ENCODE assay signal across 22 cellular contexts in the genomic region with DNA sequence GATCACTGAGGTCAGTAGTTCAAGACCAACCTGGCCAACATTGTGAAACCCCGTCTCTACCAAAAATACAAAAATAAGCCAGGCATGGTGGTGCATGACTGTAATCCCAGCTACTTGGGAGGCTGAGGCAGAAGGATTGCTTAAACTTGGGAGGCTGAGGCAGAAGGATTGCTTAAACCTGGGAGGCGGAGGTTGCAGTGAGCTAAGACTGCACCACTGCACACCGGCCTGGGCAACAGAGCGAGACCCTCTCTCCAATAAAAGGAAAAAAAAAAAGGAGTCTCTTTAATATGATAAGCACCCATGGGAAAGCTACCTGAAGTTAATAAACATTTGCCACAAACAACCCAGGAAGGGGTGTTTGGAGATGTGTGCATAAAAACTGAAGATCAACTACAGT. TPM values are rescaled to one million over a fixed set of nuclear protein-coding genes. Genes with fewer than 3 reads are reported as not detected.
DNase-seq lines count a peak whose midpoint lies in the region; FAIRE-seq and TF ChIP-seq lines count a peak whose summit lies in the region.
"Had no signal": no experiment of that assay in that cellular context is flagged by ENCODE, and none has a peak within 500 bp of the region (broad histone marks: within the 10 kb centered on the region; RNA-seq: fewer than 3 reads in every experiment).

No MANE protein-coding gene starts in this region.

- H3K23ac ChIP-seq in H1 (ENCODE audit: insufficient read length) (no peak overlapping the region), neuronal stem cell (ENCODE audit: low read depth, low read length, poor library complexity) (no peak overlapping the region)

- no peaks in the 10 kb centered on the region for H3K27me3 Mint-ChIP-seq in T-helper 2 cell treated with Interferon-gamma antibody and Interleukin-4, amounts not matched to agents 5 μg/mL and 100 μg/mL, for 36 hours (ENCODE audit: low read depth)
- no peaks in the 10 kb centered on the region for H3K27me3 Mint-ChIP-seq in Calu3 (ENCODE audit: unreplicated experiment)
- H3K27me3 Mint-ChIP-seq: activated CD4-positive, alpha-beta memory T cell treated with anti-CD3 and anti-CD28 coated beads for 36 hours; B cell had no signal

- H2BK5ac ChIP-seq in H1 (ENCODE audit: low read depth, low read length) (peak overlapping the region; percentile 57; the same call in 1 of the 2 replicates), neuronal stem cell (ENCODE audit: low read length) (no peak overlapping the region)

- H2AFZ ChIP-seq in Loucy (ENCODE audit: low read length) (no peak overlapping the region), H1 (ENCODE audit: low read length) (no peak overlapping the region), neuronal stem cell (ENCODE audit: low read length) (no peak overlapping the region)

- H2BK12ac ChIP-seq in H1 (ENCODE audit: low read depth, low read length) (no peak overlapping the region), neuronal stem cell (ENCODE audit: low read length) (no peak overlapping the region)

- peak overlapping the region; percentile 10 for H3K4me3 Mint-ChIP-seq in T-helper 2 cell treated with Interferon-gamma antibody and Interleukin-4, amounts not matched to agents 5 μg/mL and 100 μg/mL, for 36 hours
- H3K4me3 Mint-ChIP-seq in Calu3 (ENCODE audit: low read depth, unreplicated experiment): no peak overlapping the region
- H3K4me3 Mint-ChIP-seq: activated CD4-positive, alpha-beta memory T cell treated with anti-CD3 and anti-CD28 coated beads for 36 hours had no signal

- no peak overlapping the region for H3K27ac Mint-ChIP-seq in T-helper 2 cell treated with Interferon-gamma antibody and Interleukin-4, amounts not matched to agents 5 μg/mL and 100 μg/mL, for 36 hours
- H3K27ac Mint-ChIP-seq in Calu3 (ENCODE audit: unreplicated experiment): no peak overlapping the region
- H3K27ac Mint-ChIP-seq: activated CD4-positive, alpha-beta memory T cell treated with anti-CD3 and anti-CD28 coated beads for 36 hours; B cell had no signal

- TF ChIP-seq RAD21 in H1 (IDR thresholded peaks at IDR 0.05 in 1 of 2, conservative IDR thresholded peaks at IDR 0.05 in 1 of 2; ENCODE audit: low read depth in 2 of 2, low read length in 2 of 2): no peak

- no peak overlapping the region for H2BK15ac ChIP-seq in H1 (ENCODE audit: low read length)
- H2BK15ac ChIP-seq in neuronal stem cell (ENCODE audit: low read length): no peak overlapping the region

- no peaks in the 10 kb centered on the region for H3K79me1 ChIP-seq in H1 (ENCODE audit: low read depth, low read length)
- no peaks in the 10 kb centered on the region for H3K79me1 ChIP-seq in neuronal stem cell (ENCODE audit: low read depth, low read length)

- H3K27me3 ChIP-seq in Loucy (ENCODE audit: insufficient read depth, low read length, poor library complexity, severe bottlenecking): no peaks in the 10 kb centered on the region
- no peaks in the 10 kb centered on the region for H3K27me3 ChIP-seq in H1 (replicated peaks in 1 of 4; ENCODE audit: control insufficient read depth in 3 of 4, extremely low read depth in 1 of 4, insufficient read depth in 3 of 4, low read length in 3 of 4)
- H3K27me3 ChIP-seq in neuronal stem cell (ENCODE audit: control insufficient read depth in 3 of 3, insufficient read depth in 3 of 3, low read depth in 1 of 3, low read length in 3 of 3): no peaks in the 10 kb centered on the region
- H3K27me3 ChIP-seq: dorsolateral prefrontal cortex, gastrocnemius medialis, MG63 had no signal

- no peaks in the 10 kb centered on the region for H3F3A ChIP-seq in Loucy (ENCODE audit: low read depth)

- WGBS in H1 (ENCODE audit: extremely low coverage in 1 of 2, insufficient coverage in 1 of 2, insufficient read length in 1 of 2, insufficient replicate concordance in 2 of 2, low coverage in 1 of 2, low lambda C conversion rate in 2 of 2, missing lambda C conversion rate in 1 of 2), 2 experiments: 82% methylated on average over 4 of the region's 4 CpGs; no CpG with 5 or more reads in 1 of the 2 experiments
- WGBS in neuronal stem cell (ENCODE audit: extremely low coverage in 2 of 2, insufficient read length in 2 of 2, insufficient replicate concordance in 1 of 2), 2 donors: no CpG with 5 or more reads among the region's 4 CpGs

- H4K91ac ChIP-seq in H1 (replicated peaks; ENCODE audit: insufficient read length, low read length): no peak overlapping the region
- no peak overlapping the region for H4K91ac ChIP-seq in neuronal stem cell (ENCODE audit: low read depth, low read length, poor library complexity)

- H3K9ac ChIP-seq in Loucy (ENCODE audit: low read depth, low read length, poor library complexity, severe bottlenecking) (peak overlapping the region; percentile 78), H1 (replicated peaks in 1 of 4; ENCODE audit: extremely low read depth in 1 of 4, low read depth in 3 of 4, low read length in 3 of 4) (no peak overlapping the region), neuronal stem cell (ENCODE audit: low read depth, low read length, poor library complexity) (peak overlapping the region; percentile 60)

- no peak overlapping the region; the same call in 1 of the 2 replicates for H3K18ac ChIP-seq in H1 (ENCODE audit: extremely low read depth, low read length)
- no peak overlapping the region for H3K18ac ChIP-seq in neuronal stem cell (ENCODE audit: low read length)

- no peaks in the 10 kb centered on the region for H3K36me3 ChIP-seq in Loucy (ENCODE audit: insufficient read depth, low read length)
- H3K36me3 ChIP-seq in H1 (ENCODE audit: control insufficient read depth in 2 of 4, insufficient read depth in 4 of 4, low read length in 3 of 4): no peaks in the 10 kb centered on the region; a peak in 1 of 8 replicates
- peaks cover 0 to 5% of the 10 kb centered on the region in 2 donors for H3K36me3 ChIP-seq in neuronal stem cell (replicated peaks in 1 of 2; ENCODE audit: control insufficient read depth in 2 of 2, insufficient read depth in 2 of 2, low read length in 2 of 2)
- H3K36me3 ChIP-seq: gastrocnemius medialis, MG63 had no signal

- TF ChIP-seq EP300 in H1 (IDR thresholded peaks at IDR 0.05; ENCODE audit: borderline replicate concordance in 1 of 2, low read depth in 2 of 2, low read length in 2 of 2): no peak

- H3K14ac ChIP-seq in H1 (ENCODE audit: insufficient read length) (no peak overlapping the region), neuronal stem cell (ENCODE audit: low read length) (no peak overlapping the region)

- H3K4ac ChIP-seq in H1 (replicated peaks; ENCODE audit: insufficient read length, low read depth, low read length): no peak overlapping the region
- H3K4ac ChIP-seq in neuronal stem cell (ENCODE audit: low read length): no peak overlapping the region

- H2BK20ac ChIP-seq in H1 (ENCODE audit: low read length): no peak overlapping the region

- H3K23me2 ChIP-seq in H1 (ENCODE audit: low read depth, low read length): peaks cover 11% of the 10 kb centered on the region

- H4K20me1 ChIP-seq in Loucy (ENCODE audit: insufficient read depth, low read length, poor library complexity, severe bottlenecking) (peaks cover 33% of the 10 kb centered on the region), H1 (replicated peaks in 1 of 2; ENCODE audit: control insufficient read depth in 1 of 2, insufficient read depth in 2 of 2, low read length in 2 of 2) (no peaks in the 10 kb centered on the region)

- no peak for TF ChIP-seq POLR2A in H1 (IDR thresholded peaks at IDR 0.05; ENCODE audit: control extremely low read depth in 1 of 2, low read depth in 2 of 2, low read length in 2 of 2)

- H2AK5ac ChIP-seq in H1 (ENCODE audit: low read depth, low read length): no peak overlapping the region
- H2AK5ac ChIP-seq in neuronal stem cell (ENCODE audit: low read depth, low read length): no peak overlapping the region

- H4K5ac ChIP-seq in H1 (ENCODE audit: insufficient read length, low read depth, low read length): no peak overlapping the region

- CTCF ChIA-PET in H1 (lab: Charles Lee; ENCODE audit: partially characterized antibody) (no interaction called here), Calu3 (lab: Charles Lee) (no interaction called here)

- H3K4me1 ChIP-seq in Loucy (ENCODE audit: insufficient read depth, low read length, poor library complexity, severe bottlenecking) (peaks cover 68% of the 10 kb centered on the region), H1 (replicated peaks in 1 of 4; ENCODE audit: control insufficient read depth in 3 of 4, insufficient read depth in 4 of 4, low read length in 3 of 4) (peaks cover 7 to 19% (median 15%) of the 10 kb centered on the region in 4 experiments), neuronal stem cell (ENCODE audit: control insufficient read depth in 2 of 2, insufficient read depth in 1 of 2, low read depth in 1 of 2, low read length in 2 of 2) (peaks cover 2 to 13% of the 10 kb centered on the region in 2 donors)

- H4K8ac ChIP-seq in H1 (ENCODE audit: extremely low read depth, insufficient read depth, low read length) (no peak overlapping the region), neuronal stem cell (ENCODE audit: low read depth, low read length) (no peak overlapping the region)

- H3K79me2 ChIP-seq in Loucy (ENCODE audit: insufficient read depth, low read length) (peaks cover 71% of the 10 kb centered on the region), H1 (ENCODE audit: control insufficient read depth in 1 of 2, insufficient read depth in 2 of 2, low read length in 2 of 2) (peaks cover 0 to 59% of the 10 kb centered on the region in 2 experiments; a peak in 3 of 4 replicates)

- H3K9me2 ChIP-seq in Loucy (replicated peaks; ENCODE audit: low read depth, low read length): no peaks in the 10 kb centered on the region

- POLR2A ChIA-PET in H1 (lab: Charles Lee; ENCODE audit: partially characterized antibody): interaction anchor here (1.4 to 2.2 kb wide), 2 partner anchors 10 to 13 kb away, joined by 4 to 9 read pairs; no protein-coding TSS in a partner anchor

- H3K4me2 ChIP-seq in Loucy (ENCODE audit: low read depth, low read length, poor library complexity, severe bottlenecking) (peak overlapping the region; percentile 88), H1 (ENCODE audit: insufficient read depth in 1 of 2, low read depth in 2 of 2, low read length in 2 of 2) (peak overlapping the region in 1 of 2 experiments; percentile 82; a peak in 1 of 4 replicates), neuronal stem cell (ENCODE audit: insufficient read depth, low read length, poor library complexity, severe bottlenecking) (no peak overlapping the region)

- H3K27ac ChIP-seq in H1 (ENCODE audit: low read depth, low read length): no peak overlapping the region
- H3K27ac ChIP-seq in neuronal stem cell (replicated peaks; ENCODE audit: low read length): no peak overlapping the region
- H3K27ac ChIP-seq: dorsolateral prefrontal cortex had no signal

- no TSS peak for BruUV-seq in Calu3 (replicated peaks; lab: Mats Ljungman, UMichigan)

- H3K9me3 ChIP-seq in Loucy (ENCODE audit: insufficient read depth, low read depth, low read length): no peaks in the 10 kb centered on the region
- no peaks in the 10 kb centered on the region for H3K9me3 ChIP-seq in H1 (ENCODE audit: insufficient read depth in 2 of 2, low read depth in 1 of 2, low read length in 1 of 2)
- no peaks in the 10 kb centered on the region for H3K9me3 ChIP-seq in neuronal stem cell (replicated peaks in 1 of 2; ENCODE audit: control insufficient read depth in 2 of 2, insufficient read depth in 1 of 2, low read depth in 1 of 2, low read length in 2 of 2)
- H3K9me3 ChIP-seq: gastrocnemius medialis, MG63, mucosa of descending colon had no signal

- no peak overlapping the region for H2BK120ac ChIP-seq in H1 (replicated peaks; ENCODE audit: low read depth, low read length)
- H2BK120ac ChIP-seq in neuronal stem cell (ENCODE audit: low read depth, low read length): no peak overlapping the region

- no peak for DNase-seq in T-helper 2 cell treated with Interferon-gamma antibody and Interleukin-4, amounts not matched to agents 5 μg/mL and 100 μg/mL, for 36 hours (ENCODE audit: low spot score)
- DNase-seq in T-helper 2 cell (no peak), H1 (ENCODE audit: low read depth in 1 of 2, low spot score in 2 of 2) (no peak), neuronal stem cell (ENCODE audit: low spot score) (no peak), Calu3 (no peak), NCI-H146 treated with DMSO at 0.1 percent for 48 hours (lab: John Stamatoyannopoulos, UW; ENCODE audit: unreplicated experiment) (no peak), superior temporal gyrus (ENCODE audit: extremely low spot score) (no peak)
- DNase-seq: 8988T; activated CD4-positive, alpha-beta memory T cell treated with anti-CD3 and anti-CD28 coated beads for 36 hours; activated naive CD4-positive, alpha-beta T cell treated with Interleukin-2 at 50 U/mL for 16 hours; amygdala; central memory CD4-positive, alpha-beta T cell; dorsolateral prefrontal cortex; gastrocnemius medialis; IMR-90; MG63; mucosa of descending colon; NCI-H1436; NCI-H774 had no signal

- peaks cover 15% of the 10 kb centered on the region for H3K36me3 Mint-ChIP-seq in T-helper 2 cell treated with Interferon-gamma antibody and Interleukin-4, amounts not matched to agents 5 μg/mL and 100 μg/mL, for 36 hours (ENCODE audit: low read depth)
- H3K36me3 Mint-ChIP-seq in Calu3 (ENCODE audit: insufficient read depth, unreplicated experiment): peaks cover 26% of the 10 kb centered on the region
- H3K36me3 Mint-ChIP-seq: activated CD4-positive, alpha-beta memory T cell treated with anti-CD3 and anti-CD28 coated beads for 36 hours had no signal

- TF ChIP-seq CTCF in Loucy (conservative IDR thresholded peaks at IDR 0.05; ENCODE audit: low read length): no peak
- no peak for TF ChIP-seq CTCF in H1 (IDR thresholded peaks at IDR 0.05; ENCODE audit: control extremely low read depth in 1 of 3, insufficient read depth in 1 of 3, low read depth in 1 of 3, low read length in 3 of 3)
- no peak for TF ChIP-seq CTCF in Calu3 (IDR thresholded peaks at IDR 0.05; ENCODE audit: unreplicated experiment)

- intact Hi-C loops in Calu3 (cut with micrococcal nuclease; ENCODE audit: unreplicated experiment): no loop called here

- peaks cover 63% of the 10 kb centered on the region for H3K4me1 Mint-ChIP-seq in T-helper 2 cell treated with Interferon-gamma antibody and Interleukin-4, amounts not matched to agents 5 μg/mL and 100 μg/mL, for 36 hours (ENCODE audit: low read depth)
- peaks cover 44% of the 10 kb centered on the region for H3K4me1 Mint-ChIP-seq in Calu3 (ENCODE audit: low read depth, unreplicated experiment)

- no peak for FAIRE-seq in H1 (lab: Jason Lieb, UNC)
- FAIRE-seq: G401.6 had no signal

- H3K4me3 ChIP-seq in Loucy (ENCODE audit: low read length, poor library complexity, severe bottlenecking): peak overlapping the region; percentile 91
- peak overlapping the region in 1 of 4 experiments; percentile 95; a peak in 1 of 8 replicates for H3K4me3 ChIP-seq in H1 (ENCODE audit: extremely low read depth in 1 of 4, insufficient read depth in 2 of 4, low read depth in 3 of 4, low read length in 4 of 4)
- H3K4me3 ChIP-seq in neuronal stem cell (ENCODE audit: low read length in 2 of 2): no peak overlapping the region
- H3K4me3 ChIP-seq: gastrocnemius medialis, MG63, mucosa of descending colon had no signal

- H3K56ac ChIP-seq in H1 (replicated peaks; ENCODE audit: insufficient read length, low read depth, low read length): no peak overlapping the region

- no peaks in the 10 kb centered on the region for H3K9me3 Mint-ChIP-seq in T-helper 2 cell treated with Interferon-gamma antibody and Interleukin-4, amounts not matched to agents 5 μg/mL and 100 μg/mL, for 36 hours
- no peaks in the 10 kb centered on the region for H3K9me3 Mint-ChIP-seq in Calu3 (ENCODE audit: low read depth, unreplicated experiment)
- H3K9me3 Mint-ChIP-seq: activated CD4-positive, alpha-beta memory T cell treated with anti-CD3 and anti-CD28 coated beads for 36 hours had no signal

RNA-seq across cellular contexts. Expression of a gene that starts 2.6 kb away (rescaled TPM):
- total RNA-seq in H1 (2021; fragmentation: NEBNext Ultra II Directional; extraction: Animal tissue kit (Norgen Biotek cat#: 25700)): 38.9 and 47.0 TPM in 2 replicates
- polyA plus RNA-seq in H1 (2011; rRNA removed): 6.4 and 8.3 TPM in 2 replicates
- 9.6 TPM for polyA plus RNA-seq in H1 (2011; cell fraction: cytosol; rRNA removed)
- 10.9 TPM for polyA plus RNA-seq in H1 (2011; cell fraction: nucleus; rRNA removed)
- polyA plus RNA-seq in H1 (2012, experiment 1 of 2): 10.3 to 17.8 TPM (median 13.3 TPM) in 4 replicates
- 0.77 TPM for polyA plus RNA-seq in H1 (2012, experiment 2 of 2)
- 13.5 TPM for polyA plus RNA-seq in H1 (2013, experiment 1 of 2)
- 14.2 TPM for polyA plus RNA-seq in H1 (2013, experiment 2 of 2)
- 42.3 and 68.5 TPM in 2 replicates for polyA minus RNA-seq in H1 (2011; rRNA and poly(A)+ RNA removed)
- 22.1 TPM for polyA minus RNA-seq in H1 (2011; cell fraction: cytosol; rRNA and poly(A)+ RNA removed)
- polyA minus RNA-seq in H1 (2011; cell fraction: nucleus; rRNA and poly(A)+ RNA removed): 31.7 TPM
- 6.6 TPM for polyA plus RNA-seq in neuronal stem cell (2013, experiment 1 of 2)
- polyA plus RNA-seq in neuronal stem cell (2013, experiment 2 of 2): 6.7 TPM
- 25.9 and 29.3 TPM in 2 replicates for total RNA-seq in Calu3 (2022)

Comparison
In these comparisons a context has a peak if more than half of its experiments do, and no peak if none do; other contexts are left out.
1. H3K9ac ChIP-seq: peak in Loucy (single experiment) and neuronal stem cell (single experiment); none in H1 (0 of 4).